ENCODE assay signal across 8 cellular contexts in the genomic region with DNA sequence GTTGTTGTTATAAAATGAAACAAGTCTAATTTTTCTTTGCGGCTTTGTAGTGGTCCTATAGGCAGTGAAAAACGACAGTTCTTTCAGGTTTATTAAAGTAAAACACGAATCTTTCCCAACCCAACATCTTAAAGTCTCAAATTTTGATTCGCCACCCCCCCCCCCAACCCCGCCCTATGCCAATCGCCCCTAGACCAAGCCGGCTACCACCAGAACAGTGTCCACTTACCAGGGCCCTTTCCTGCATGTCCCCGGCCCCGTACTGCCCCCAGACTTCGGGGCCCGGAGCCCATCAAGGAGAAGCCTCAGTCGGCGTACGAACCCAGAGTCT. TPM values are rescaled to one million over a fixed set of nuclear protein-coding genes. Genes with fewer than 3 reads are reported as not detected.
A peak's percentile ranks its signal among the peaks of the same experiment; 100 is the strongest.
DNase-seq lines count a peak whose midpoint lies in the region; ATAC-seq and TF ChIP-seq lines count a peak whose summit lies in the region.

No MANE protein-coding gene starts in this region.

- peaks cover 34 to 88% (median 61%) of the 10 kb centered on the region in 6 donors for H3K4me1 ChIP-seq in spleen

- H3K9me2 ChIP-seq in SU-DHL-6 (replicated peaks; ENCODE audit: insufficient read depth, low read length): no peaks in the 10 kb centered on the region

- peaks cover 6% of the 10 kb centered on the region; the same call in 1 of the 2 replicates for H3K36me3 ChIP-seq in SU-DHL-6 (ENCODE audit: low read length)
- peaks cover 0 to 47% (median 20%) of the 10 kb centered on the region in 6 donors for H3K36me3 ChIP-seq in spleen

- no peak for TF ChIP-seq POLR2A in spleen (IDR thresholded peaks at IDR 0.05)

- H3K4me3 ChIP-seq in SU-DHL-6 (ENCODE audit: insufficient read depth, low read length, poor library complexity, severe bottlenecking): peak overlapping the region; percentile 74
- peak overlapping the region; percentile 62 to 93 (median 84) for H3K4me3 ChIP-seq in spleen

- intact Hi-C loops in spleen (cut with DNase I; ENCODE audit: low total_unique reads): no loop called here

- H3K27ac ChIP-seq in SU-DHL-6 (ENCODE audit: low read depth, low read length): peak overlapping the region; percentile 70
- H3K27ac ChIP-seq in spleen: peak overlapping the region; percentile 76 to 97 (median 94)

- TF ChIP-seq CTCF in SU-DHL-6 (IDR thresholded peaks at IDR 0.05; ENCODE audit: insufficient read depth, low read length, poor library complexity, severe bottlenecking) (no peak), glutamatergic neuron (IDR thresholded peaks at IDR 0.05; ENCODE audit: partially characterized antibody, unreplicated experiment) (no peak), spleen (IDR thresholded peaks at IDR 0.05 in 8 of 11, conservative IDR thresholded peaks at IDR 0.05 in 3 of 11) (no peak)

- ATAC-seq in GM21737 (IDR thresholded peaks at IDR 0.05; ENCODE audit: unreplicated experiment) (peak; percentile 7), GM21423 (IDR thresholded peaks at IDR 0.05; ENCODE audit: unreplicated experiment) (no peak), GM18868 (IDR thresholded peaks at IDR 0.05; ENCODE audit: unreplicated experiment) (no peak)

- DNase-seq in glutamatergic neuron: no peak
- DNase-seq in spleen: no peak
- no peak for DNase-seq in NK-92 (lab: John Stamatoyannopoulos, UW; ENCODE audit: unreplicated experiment)
- no peak for DNase-seq in NCI-H1417 treated with DMSO at 0.1 percent for 48 hours (lab: John Stamatoyannopoulos, UW)

- H3K4me1 Mint-ChIP-seq in glutamatergic neuron (ENCODE audit: low read depth, unreplicated experiment): peaks cover 20% of the 10 kb centered on the region

- no peaks in the 10 kb centered on the region for H4K20me1 ChIP-seq in SU-DHL-6 (ENCODE audit: low read depth, low read length)

- H3K36me3 Mint-ChIP-seq in glutamatergic neuron (ENCODE audit: unreplicated experiment): no peaks in the 10 kb centered on the region

- no peaks in the 10 kb centered on the region for H3K27me3 ChIP-seq in SU-DHL-6 (ENCODE audit: low read length)
- H3K27me3 ChIP-seq in spleen (replicated peaks in 1 of 7): no peaks in the 10 kb centered on the region

- H2AFZ ChIP-seq in SU-DHL-6 (ENCODE audit: low read depth, low read length, severe bottlenecking): no peak overlapping the region

- H3K9me3 Mint-ChIP-seq in glutamatergic neuron (ENCODE audit: unreplicated experiment): peaks cover 7% of the 10 kb centered on the region

- 0 to 2% (median 1%) methylated on average over 14 of the region's 14 CpGs for WGBS in spleen, 5 donors

- peak overlapping the region; percentile 87 for H3K9ac ChIP-seq in SU-DHL-6 (ENCODE audit: low read length)

- peak overlapping the region; percentile 97 for H3K27ac Mint-ChIP-seq in glutamatergic neuron (ENCODE audit: unreplicated experiment)

- peak overlapping the region; percentile 100 for H3K4me3 Mint-ChIP-seq in glutamatergic neuron (ENCODE audit: unreplicated experiment)

- peaks cover 63% of the 10 kb centered on the region for H3K79me2 ChIP-seq in SU-DHL-6 (ENCODE audit: insufficient read depth, low read length)

- H3F3A ChIP-seq in SU-DHL-6 (ENCODE audit: insufficient read depth): peaks cover 32% of the 10 kb centered on the region

- peak overlapping the region; percentile 61 for H3K4me2 ChIP-seq in SU-DHL-6 (ENCODE audit: low read depth, low read length, poor library complexity, severe bottlenecking)

- H3K9me3 ChIP-seq in SU-DHL-6 (ENCODE audit: insufficient read depth, low read length) (no peaks in the 10 kb centered on the region), spleen (no peaks in the 10 kb centered on the region)

- H3K27me3 Mint-ChIP-seq in glutamatergic neuron (ENCODE audit: unreplicated experiment): peaks cover 6% of the 10 kb centered on the region

RNA-seq across cellular contexts. Expression of a gene that starts 0.3 kb away (rescaled TPM):
- 30.9 TPM for total RNA-seq in glutamatergic neuron (ENCODE audit: unreplicated experiment)
- 10 to 100 TPM; 14.6 to 31.6 (median 18.3) TPM for total RNA-seq in spleen
- polyA plus RNA-seq in spleen: 10 to 100 TPM; 57.9 to 75.9 (median 73.1) TPM

RNA-seq across cellular contexts. Expression of a gene that starts 3.9 kb away (rescaled TPM):
- total RNA-seq in glutamatergic neuron (ENCODE audit: unreplicated experiment) (165 TPM), spleen (100 to 1,000 TPM in 6 of 7 donors, 10 to 100 TPM in 1; 97.0 to 141 (median 129) TPM)
- 100 to 1,000 TPM in 2 of 3 donors, 10 to 100 TPM in 1; 51.5 to 109 (median 101) TPM for polyA plus RNA-seq in spleen

RNA-seq across cellular contexts. Expression of a gene that starts 29.9 kb away (rescaled TPM):
- total RNA-seq in glutamatergic neuron (ENCODE audit: unreplicated experiment) (34.4 TPM), spleen (100 to 1,000 TPM in 5 of 7 donors, 10 to 100 TPM in 2; 84.6 to 159 (median 117) TPM)
- polyA plus RNA-seq in spleen: 10 to 100 TPM; 10.9 to 21.7 (median 12.3) TPM

RNA-seq across cellular contexts. Expression of a gene that starts 37.3 kb away (rescaled TPM):
- 91.1 TPM for total RNA-seq in glutamatergic neuron (ENCODE audit: unreplicated experiment)
- total RNA-seq in spleen: 10 to 100 TPM; 61.1 to 75.6 (median 71.6) TPM
- 10 to 100 TPM; 20.4 to 42.3 (median 28.6) TPM for polyA plus RNA-seq in spleen
